Comparison of ENCODE assay signal across 8 cellular contexts in genomic region chr12:2890388-2891239, GRCh38. TPM values are rescaled to one million over a fixed set of nuclear protein-coding genes. Genes with fewer than 3 reads are reported as not detected.
DNase-seq lines count a peak whose midpoint lies in the region; ATAC-seq and TF ChIP-seq lines count a peak whose summit lies in the region.

A gene with protein sequence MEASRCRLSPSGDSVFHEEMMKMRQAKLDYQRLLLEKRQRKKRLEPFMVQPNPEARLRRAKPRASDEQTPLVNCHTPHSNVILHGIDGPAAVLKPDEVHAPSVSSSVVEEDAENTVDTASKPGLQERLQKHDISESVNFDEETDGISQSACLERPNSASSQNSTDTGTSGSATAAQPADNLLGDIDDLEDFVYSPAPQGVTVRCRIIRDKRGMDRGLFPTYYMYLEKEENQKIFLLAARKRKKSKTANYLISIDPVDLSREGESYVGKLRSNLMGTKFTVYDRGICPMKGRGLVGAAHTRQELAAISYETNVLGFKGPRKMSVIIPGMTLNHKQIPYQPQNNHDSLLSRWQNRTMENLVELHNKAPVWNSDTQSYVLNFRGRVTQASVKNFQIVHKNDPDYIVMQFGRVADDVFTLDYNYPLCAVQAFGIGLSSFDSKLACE (plus strand): TSS chr12:2890891. CDS start chr12:2890948, 57 bp downstream.

- H3K4me3 ChIP-seq in AG04450 (ENCODE audit: low read depth, low read length), result peak within 1 kb of the TSS; percentile 97
- peak within 1 kb of the TSS; percentile 66 to 98 (median 96) for H3K4me3 ChIP-seq in spleen

- peaks cover 25% of the 10 kb centered on the region for H3K4me1 Mint-ChIP-seq in activated B cell treated with CpG ODN at 0.5 μM for 24 hours

- POLR2A ChIA-PET in AG04450 (lab: Yijun Ruan, JAX), result interaction anchor here (0.5 to 1.6 kb wide), 3 partner anchors 14 to 199 kb away, joined by 3 to 15 read pairs (median 6); partner anchors contain the start of genes FOXM1 and RHNO1
- POLR2A ChIA-PET in activated B cell treated with CpG ODN at 0.5 μM for 24 hours (lab: Charles Lee), result interaction anchor here (0.5 to 2.7 kb wide), 11 partner anchors 10 to 983 kb away, joined by 3 to 28 read pairs (median 6); partner anchors contain the start of genes FKBP4, FOXM1, ITFG2 and PARP11

- peaks cover 0 to 29% (median 0%) of the 10 kb centered on the region in 6 donors for H3K36me3 ChIP-seq in spleen

- intact Hi-C loops in activated B cell treated with CpG ODN at 0.5 μM for 24 hours (cut with micrococcal nuclease), result loop anchor here (1.0 kb wide), 3 partner anchors 13 to 95 kb away; partner anchors contain the start of genes FOXM1 and RHNO1
- intact Hi-C loops in spleen (cut with DNase I; ENCODE audit: low total_unique reads), result no loop called here

- peak within 1 kb of the TSS; percentile 95 for H3K4me3 Mint-ChIP-seq in activated B cell treated with CpG ODN at 0.5 μM for 24 hours

- no peaks in the 10 kb centered on the region for H3K27me3 Mint-ChIP-seq in activated B cell treated with CpG ODN at 0.5 μM for 24 hours

- no peaks in the 10 kb centered on the region for H3K9me3 Mint-ChIP-seq in activated B cell treated with CpG ODN at 0.5 μM for 24 hours

- DNase-seq in AG04450 (ENCODE audit: low read depth, low spot score) (peak; percentile 93), NCI-H2227 (lab: John Stamatoyannopoulos, UW; ENCODE audit: unreplicated experiment) (peak; percentile 96), activated B cell treated with CpG ODN at 0.5 μM for 24 hours (peak; percentile 95), inferior parietal cortex (ENCODE audit: extremely low spot score) (peak; percentile 97), spleen (peak; percentile 99)
- peak; percentile 98 for DNase-seq in central memory CD4-positive, alpha-beta T cell

- WGBS in spleen, 5 donors, result 0 to 1% (median 1%) methylated on average over 31 to 83 of the region's 83 CpGs

- ATAC-seq in GM18873 (IDR thresholded peaks at IDR 0.05; ENCODE audit: low FRiP score, unreplicated experiment) (peak; percentile 97), HG03139 (IDR thresholded peaks at IDR 0.05; ENCODE audit: unreplicated experiment) (peak; percentile 93), activated B cell treated with CpG ODN at 0.5 μM for 24 hours (ENCODE audit: low read depth) (peak; percentile 98)

- H3K4me1 ChIP-seq in spleen, result peaks cover 0 to 39% (median 23%) of the 10 kb centered on the region in 6 donors

- peaks cover 19% of the 10 kb centered on the region for H3K36me3 Mint-ChIP-seq in activated B cell treated with CpG ODN at 0.5 μM for 24 hours (ENCODE audit: low read depth)

- peaks cover 3% of the 10 kb centered on the region; the same call in 1 of the 2 replicates for H3K9me3 ChIP-seq in AG04450 (ENCODE audit: control insufficient read depth, insufficient read depth, low read length)
- no peaks in the 10 kb centered on the region for H3K9me3 ChIP-seq in spleen

- TF ChIP-seq CTCF in AG04450 (IDR thresholded peaks at IDR 0.05; ENCODE audit: low read depth, low read length), result 0 out of 2 replicates have a peak, but pooled peaks have one; percentile 18
- no peak for TF ChIP-seq CTCF in activated B cell treated with CpG ODN at 0.5 μM for 24 hours (IDR thresholded peaks at IDR 0.05)
- TF ChIP-seq CTCF in spleen (IDR thresholded peaks at IDR 0.05 in 8 of 11, conservative IDR thresholded peaks at IDR 0.05 in 3 of 11), result peak in 4 of 11 experiments; percentile 23 to 32 (median 26)

- TF ChIP-seq POLR2A in spleen (IDR thresholded peaks at IDR 0.05), result peak in 1 of 3 donors; percentile 71

- H3K27ac ChIP-seq in AG04450 (ENCODE audit: low read depth, low read length) (peak within 1 kb of the TSS; percentile 90), spleen (peak within 1 kb of the TSS; percentile 63 to 93 (median 90))

- no peaks in the 10 kb centered on the region for H3K27me3 ChIP-seq in AG04450 (ENCODE audit: control insufficient read depth, insufficient read depth, low read length)
- H3K27me3 ChIP-seq in spleen (replicated peaks in 1 of 7), result no peaks in the 10 kb centered on the region

- CTCF ChIA-PET in AG04450 (lab: Charles Lee), result interaction anchor here (0.8 to 0.9 kb wide), 2 partner anchors 12 to 151 kb away, joined by 3 read pairs; no protein-coding TSS in a partner anchor
- CTCF ChIA-PET in activated B cell treated with CpG ODN at 0.5 μM for 24 hours (lab: Charles Lee), result interaction anchor here (1.0 to 1.4 kb wide), 2 partner anchors 13 to 54 kb away, joined by 3 to 4 read pairs; partner anchors contain the start of gene RHNO1

- peak within 1 kb of the TSS; percentile 91 for H3K27ac Mint-ChIP-seq in activated B cell treated with CpG ODN at 0.5 μM for 24 hours

RNA-seq across cellular contexts. Expression of the gene that starts here (rescaled TPM):
- polyA plus RNA-seq in AG04450 (2011; rRNA removed) (41.6 and 48.7 TPM in 2 replicates), spleen (1 to 10 TPM; 3.5 to 6.8 (median 4.7) TPM)
- 35.4 and 39.4 TPM in 2 replicates for polyA minus RNA-seq in AG04450 (2011; rRNA and poly(A)+ RNA removed)
- total RNA-seq in activated B cell treated with CpG ODN at 0.5 μM for 24 hours (7.0 and 7.3 TPM in 2 replicates), spleen (10 to 100 TPM in 6 of 7 donors, 1 to 10 TPM in 1; 9.6 to 15.7 (median 13.4) TPM)

Comparison
In these comparisons a context has a peak if more than half of its experiments do, and no peak if none do; other contexts are left out.
1. Peak in every context shown above with its lines: DNase-seq, ATAC-seq, H3K4me3 ChIP-seq and H3K27ac ChIP-seq.